In the genomic region with DNA sequence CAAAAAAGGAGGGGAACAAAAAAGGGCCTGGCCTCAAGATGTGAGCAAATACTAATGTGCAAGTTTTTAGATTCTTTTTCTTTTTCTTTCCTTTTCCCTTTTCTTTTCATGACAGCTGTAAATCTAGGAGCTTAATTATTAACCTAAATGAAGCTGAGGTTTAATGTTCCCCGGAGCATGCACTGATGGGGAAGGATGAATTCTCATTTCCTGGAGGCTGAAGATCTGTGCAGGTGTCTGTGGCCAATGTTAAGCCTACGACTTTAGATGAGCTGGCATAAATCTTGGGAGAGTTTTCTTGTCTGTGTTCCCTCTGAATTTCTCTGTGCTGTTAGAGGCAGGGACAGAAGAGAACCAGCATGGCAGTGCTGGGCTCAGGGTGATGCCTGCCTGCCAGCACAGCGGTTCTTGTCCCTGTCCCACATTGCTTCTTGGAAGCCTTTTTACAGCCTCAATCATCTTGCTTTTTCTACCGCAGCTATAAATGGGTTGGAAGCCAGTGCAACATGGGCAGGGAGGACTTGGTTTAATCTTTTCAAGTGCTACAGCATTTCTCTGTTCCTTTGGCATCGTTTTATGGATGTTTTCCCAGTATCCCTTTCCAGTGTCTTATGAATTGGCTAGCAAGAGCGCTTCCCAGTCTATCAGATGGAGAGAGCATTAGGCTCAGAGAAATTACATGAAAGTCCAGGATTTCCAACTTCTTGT, we compare ENCODE assay signal across 12 cellular contexts.
DNase-seq lines count a peak whose midpoint lies in the region; ATAC-seq and TF ChIP-seq lines count a peak whose summit lies in the region.
"Had no signal": no experiment of that assay in that cellular context is flagged by ENCODE, and none has a peak within 500 bp of the region (broad histone marks: within the 10 kb centered on the region; RNA-seq: fewer than 3 reads in every experiment).

No MANE protein-coding gene starts in this region.

- TF ChIP-seq CTCF in Calu3 (IDR thresholded peaks at IDR 0.05; ENCODE audit: unreplicated experiment), result no peak
- no peak for TF ChIP-seq CTCF in OCI-LY3 (IDR thresholded peaks at IDR 0.05; ENCODE audit: low read depth, low read length)
- TF ChIP-seq CTCF in heart right ventricle (IDR thresholded peaks at IDR 0.05), result no peak
- TF ChIP-seq CTCF in omental fat pad (IDR thresholded peaks at IDR 0.05), result no peak

- intact Hi-C loops in Calu3 (cut with micrococcal nuclease; ENCODE audit: unreplicated experiment) (no loop called here), heart right ventricle (cut with DNase I) (loop anchor here in 1 of 10 donors (5.0 to 10.0 kb wide), 2 partner anchors 123 to 251 kb away; partner anchors contain the start of gene VGLL4)

- H3K36me3 Mint-ChIP-seq in Calu3 (ENCODE audit: insufficient read depth, unreplicated experiment), result no peaks in the 10 kb centered on the region
- H3K36me3 Mint-ChIP-seq in activated naive CD8-positive, alpha-beta T cell treated with anti-CD3 and anti-CD28 coated beads, Interleukin-2, amount 50 U/mL, for 24 hours (ENCODE audit: low read depth), result peaks cover 25% of the 10 kb centered on the region

- H3K4me3 ChIP-seq in OCI-LY3 (ENCODE audit: low read length) (no peak overlapping the region), heart right ventricle (no peak overlapping the region)
- H3K4me3 ChIP-seq: PC-9 had no signal

- H2AFZ ChIP-seq in OCI-LY3 (ENCODE audit: low read depth, low read length), result no peak overlapping the region
- H2AFZ ChIP-seq: PC-9 had no signal

- 61 to 68% methylated on average over 6 of the region's 6 CpGs for WGBS in heart right ventricle, 2 donors

- H3K9ac ChIP-seq in OCI-LY3 (ENCODE audit: low read length), result no peak overlapping the region

- H3K36me3 ChIP-seq in OCI-LY3 (replicated peaks; ENCODE audit: low read depth, low read length) (no peaks in the 10 kb centered on the region), heart right ventricle (peaks cover 0 to 14% (median 0%) of the 10 kb centered on the region in 9 donors)

- CTCF ChIA-PET in Calu3 (lab: Charles Lee), result interaction anchor here (1.6 kb wide), 1 partner anchor 12 kb away, joined by 5 read pairs; no protein-coding TSS in a partner anchor

- H3K4me3 Mint-ChIP-seq in Calu3 (ENCODE audit: low read depth, unreplicated experiment), result no peak overlapping the region
- no peak overlapping the region for H3K4me3 Mint-ChIP-seq in activated naive CD8-positive, alpha-beta T cell treated with anti-CD3 and anti-CD28 coated beads, Interleukin-2, amount 50 U/mL, for 24 hours
- H3K4me3 Mint-ChIP-seq: activated CD4-positive, alpha-beta memory T cell treated with anti-CD3 and anti-CD28 coated beads, Interleukin-2, amount 10 ng/mL, durations not matched to agents 7 days and 5 days; activated naive CD4-positive, alpha-beta T cell treated with anti-CD3 and anti-CD28 coated beads for 36 hours had no signal

- H3K79me2 ChIP-seq in OCI-LY3 (ENCODE audit: low read length), result no peaks in the 10 kb centered on the region

- no peaks in the 10 kb centered on the region for H3K27me3 Mint-ChIP-seq in Calu3 (ENCODE audit: unreplicated experiment)
- no peaks in the 10 kb centered on the region for H3K27me3 Mint-ChIP-seq in activated naive CD8-positive, alpha-beta T cell treated with anti-CD3 and anti-CD28 coated beads, Interleukin-2, amount 50 U/mL, for 24 hours
- H3K27me3 Mint-ChIP-seq: activated CD4-positive, alpha-beta memory T cell treated with anti-CD3 and anti-CD28 coated beads, Interleukin-2, amount 10 ng/mL, durations not matched to agents 7 days and 5 days had no signal

- H3K4me1 Mint-ChIP-seq in Calu3 (ENCODE audit: low read depth, unreplicated experiment), result peaks cover 14% of the 10 kb centered on the region
- peaks cover 24% of the 10 kb centered on the region for H3K4me1 Mint-ChIP-seq in activated naive CD8-positive, alpha-beta T cell treated with anti-CD3 and anti-CD28 coated beads, Interleukin-2, amount 50 U/mL, for 24 hours

- DNase-seq in Calu3 (no peak), heart right ventricle (no peak), occipital lobe (lab: John Stamatoyannopoulos, UW) (peak; percentile 23), omental fat pad (ENCODE audit: low spot score) (no peak)
- DNase-seq in activated naive CD8-positive, alpha-beta T cell treated with anti-CD3 and anti-CD28 coated beads, Interleukin-2, amount 50 U/mL, for 24 hours, result no peak
- DNase-seq: activated CD4-positive, alpha-beta memory T cell treated with anti-CD3 and anti-CD28 coated beads, Interleukin-2, amount 10 ng/mL, durations not matched to agents 7 days and 5 days; activated naive CD4-positive, alpha-beta T cell treated with anti-CD3 and anti-CD28 coated beads for 36 hours; central memory CD4-positive, alpha-beta T cell; PC-9 had no signal

- H3K27me3 ChIP-seq in OCI-LY3 (ENCODE audit: low read depth, low read length), result no peaks in the 10 kb centered on the region
- no peaks in the 10 kb centered on the region for H3K27me3 ChIP-seq in heart right ventricle

- H3K27ac ChIP-seq in OCI-LY3 (ENCODE audit: low read length), result no peak overlapping the region
- peak overlapping the region in 6 of 10 donors; percentile 7 to 50 (median 22) for H3K27ac ChIP-seq in heart right ventricle
- H3K27ac ChIP-seq: PC-9 had no signal

- H3K9me3 Mint-ChIP-seq in Calu3 (ENCODE audit: low read depth, unreplicated experiment), result no peaks in the 10 kb centered on the region
- H3K9me3 Mint-ChIP-seq in activated naive CD8-positive, alpha-beta T cell treated with anti-CD3 and anti-CD28 coated beads, Interleukin-2, amount 50 U/mL, for 24 hours, result no peaks in the 10 kb centered on the region
- H3K9me3 Mint-ChIP-seq: activated CD4-positive, alpha-beta memory T cell treated with anti-CD3 and anti-CD28 coated beads, Interleukin-2, amount 10 ng/mL, durations not matched to agents 7 days and 5 days; activated naive CD4-positive, alpha-beta T cell treated with anti-CD3 and anti-CD28 coated beads for 36 hours had no signal

- H3K27ac Mint-ChIP-seq in Calu3 (ENCODE audit: unreplicated experiment), result peak overlapping the region; percentile 26
- no peak overlapping the region for H3K27ac Mint-ChIP-seq in activated naive CD8-positive, alpha-beta T cell treated with anti-CD3 and anti-CD28 coated beads, Interleukin-2, amount 50 U/mL, for 24 hours
- H3K27ac Mint-ChIP-seq: activated CD4-positive, alpha-beta memory T cell treated with anti-CD3 and anti-CD28 coated beads, Interleukin-2, amount 10 ng/mL, durations not matched to agents 7 days and 5 days; activated naive CD4-positive, alpha-beta T cell treated with anti-CD3 and anti-CD28 coated beads for 36 hours had no signal

- peak overlapping the region; percentile 27 for H3K4me2 ChIP-seq in OCI-LY3 (ENCODE audit: low read length)
- H3K4me2 ChIP-seq: PC-9 had no signal

- no peaks in the 10 kb centered on the region for H3K9me3 ChIP-seq in OCI-LY3 (ENCODE audit: insufficient read depth, low read length)
- H3K9me3 ChIP-seq in heart right ventricle, result no peaks in the 10 kb centered on the region

- no TSS peak for BruUV-seq in Calu3 (replicated peaks; lab: Mats Ljungman, UMichigan)

- no peaks in the 10 kb centered on the region for H4K20me1 ChIP-seq in OCI-LY3 (ENCODE audit: insufficient read depth, low read length)

- ATAC-seq in heart right ventricle (peak in 4 of 8 donors; percentile 17 to 32 (median 21)), omental fat pad (ENCODE audit: low FRiP score) (no peak), HG03175 (IDR thresholded peaks at IDR 0.05; ENCODE audit: unreplicated experiment) (no peak), GM21717 (IDR thresholded peaks at IDR 0.05; ENCODE audit: unreplicated experiment) (no peak)
- ATAC-seq in activated naive CD8-positive, alpha-beta T cell treated with anti-CD3 and anti-CD28 coated beads, Interleukin-2, amount 50 U/mL, for 24 hours, result no peak

- H3K4me1 ChIP-seq in OCI-LY3 (ENCODE audit: low read length), result peaks cover 9% of the 10 kb centered on the region
- peaks cover 14 to 40% (median 35%) of the 10 kb centered on the region in 9 donors for H3K4me1 ChIP-seq in heart right ventricle
